7 cellular contexts compared by ENCODE assay signal in genomic region chr12:6142368-6143325, GRCh38. TPM values are rescaled to one million over a fixed set of nuclear protein-coding genes. Genes with fewer than 3 reads are reported as not detected.
DNase-seq lines count a peak whose midpoint lies in the region; ATAC-seq, FAIRE-seq and TF ChIP-seq lines count a peak whose summit lies in the region.
"Not testable (repeated sequence)": the region's sequence is repeated elsewhere in the genome, so short reads cannot be mapped to it uniquely, and the experiment has no call there.

No MANE protein-coding gene starts in this region.

- not testable (repeated sequence) for H3K9ac ChIP-seq in BLaER1; DND-41 (ENCODE audit: low read depth, low read length); endothelial cell of umbilical vein (replicated peaks; ENCODE audit: extremely low read depth, insufficient read depth, low read length)

- H3K9me3 Mint-ChIP-seq in WTC11; activated naive CD4-positive, alpha-beta T cell treated with anti-CD3 and anti-CD28 coated beads, Interleukin-2, amount 50 U/mL, for 24 hours; naive B cell: not testable (repeated sequence)

- not testable (repeated sequence) for H4K20me1 ChIP-seq in BLaER1; DND-41 (ENCODE audit: insufficient read depth, low read length); endothelial cell of umbilical vein (replicated peaks; ENCODE audit: control insufficient read depth, extremely low read depth, insufficient read depth, low read length)

- not testable (repeated sequence) for H3K9me3 ChIP-seq in BLaER1; DND-41 (ENCODE audit: insufficient read depth, low read length, severe bottlenecking); endothelial cell of umbilical vein (replicated peaks; ENCODE audit: control insufficient read depth, insufficient read depth, low read length)

- CTCF ChIA-PET in WTC11 (lab: Charles Lee) = interaction anchor here (1.0 to 2.3 kb wide), 2 partner anchors 53 to 137 kb away, joined by 3 to 7 read pairs; no protein-coding TSS in a partner anchor
- CTCF ChIA-PET in endothelial cell of umbilical vein (lab: Charles Lee) = interaction anchor here (1.3 kb wide), 1 partner anchor 10 kb away, joined by 5 read pairs; no protein-coding TSS in a partner anchor

- not testable (repeated sequence) for H2AFZ ChIP-seq in DND-41 (ENCODE audit: low read depth, low read length); endothelial cell of umbilical vein (ENCODE audit: low read depth, low read length)

- H3K27ac ChIP-seq in BLaER1; DND-41 (ENCODE audit: low read length); endothelial cell of umbilical vein (ENCODE audit: insufficient read depth, low read depth, low read length): not testable (repeated sequence)

- ATAC-seq in DND-41 (ENCODE audit: insufficient read depth, low read depth); WTC11; naive B cell (ENCODE audit: low read depth in 2 of 2): not testable (repeated sequence)

- not testable (repeated sequence) for FAIRE-seq in endothelial cell of umbilical vein (lab: Jason Lieb, UNC)

- not testable (repeated sequence) for H3K27me3 Mint-ChIP-seq in WTC11 (ENCODE audit: low read depth); activated naive CD4-positive, alpha-beta T cell treated with anti-CD3 and anti-CD28 coated beads, Interleukin-2, amount 50 U/mL, for 24 hours; naive B cell

- intact Hi-C loops in endothelial cell of umbilical vein (cut with micrococcal nuclease); posterior vena cava (cut with DNase I): not testable (repeated sequence)

- not testable (repeated sequence) for H3K27ac Mint-ChIP-seq in WTC11
- H3K27ac Mint-ChIP-seq in activated naive CD4-positive, alpha-beta T cell treated with anti-CD3 and anti-CD28 coated beads, Interleukin-2, amount 50 U/mL, for 24 hours = peak overlapping the region; percentile 79
- H3K27ac Mint-ChIP-seq in naive B cell = peak overlapping the region in 4 of 6 donors; percentile 20 to 88 (median 76)

- not testable (repeated sequence) for H3K36me3 ChIP-seq in BLaER1; DND-41 (ENCODE audit: insufficient read depth, low read length); endothelial cell of umbilical vein (ENCODE audit: control insufficient read depth in 2 of 2, extremely low read depth in 1 of 2, insufficient read depth in 2 of 2, low read length in 2 of 2)

- not testable (repeated sequence) for H3K4me3 Mint-ChIP-seq in WTC11; activated naive CD4-positive, alpha-beta T cell treated with anti-CD3 and anti-CD28 coated beads, Interleukin-2, amount 50 U/mL, for 24 hours
- peak overlapping the region in 6 of 8 donors; percentile 25 to 87 (median 58) for H3K4me3 Mint-ChIP-seq in naive B cell

- BruUV-seq in endothelial cell of umbilical vein (replicated peaks; lab: Mats Ljungman, UMichigan) = TSS peak; percentile 67

- not testable (repeated sequence) for H3K9me1 ChIP-seq in endothelial cell of umbilical vein (replicated peaks; ENCODE audit: control insufficient read depth, extremely low read depth, insufficient read depth, low read length)

- H3K4me1 Mint-ChIP-seq in WTC11 (peaks cover 10% of the 10 kb centered on the region), naive B cell (peaks cover 44 to 64% (median 61%) of the 10 kb centered on the region in 3 donors)
- peaks cover 57% of the 10 kb centered on the region for H3K4me1 Mint-ChIP-seq in activated naive CD4-positive, alpha-beta T cell treated with anti-CD3 and anti-CD28 coated beads, Interleukin-2, amount 50 U/mL, for 24 hours

- dilution Hi-C loops in endothelial cell of umbilical vein (cut with MboI; ENCODE audit: extremely low pct_ligation_motif_present, low sequenced_read_pairs) = not testable (repeated sequence)

- TF ChIP-seq POLR2A in endothelial cell of umbilical vein (IDR thresholded peaks at IDR 0.05; ENCODE audit: low read depth, low read length) = not testable (repeated sequence)

- POLR2A ChIA-PET in WTC11 (lab: Charles Lee) = interaction anchor here (1.0 kb wide), 1 partner anchor 58 kb away, joined by 3 read pairs; no protein-coding TSS in a partner anchor
- POLR2A ChIA-PET in endothelial cell of umbilical vein (lab: Charles Lee) = interaction anchor here (0.6 to 0.8 kb wide), 2 partner anchors 10 to 25 kb away, joined by 3 read pairs; no protein-coding TSS in a partner anchor

- H3K4me1 ChIP-seq in BLaER1 = peaks cover 53% of the 10 kb centered on the region
- not testable (repeated sequence) for H3K4me1 ChIP-seq in DND-41 (ENCODE audit: insufficient read depth, low read length)
- H3K4me1 ChIP-seq in endothelial cell of umbilical vein (ENCODE audit: control insufficient read depth, extremely low read depth, insufficient read depth, low read length) = peaks cover 49% of the 10 kb centered on the region

- H3K4me3 ChIP-seq in BLaER1; DND-41 (ENCODE audit: low read depth in 1 of 2, low read length in 2 of 2); endothelial cell of umbilical vein (replicated peaks in 1 of 3; ENCODE audit: insufficient read depth in 1 of 3, low read depth in 1 of 3, low read length in 3 of 3): not testable (repeated sequence)

- not testable (repeated sequence) for H3K79me2 ChIP-seq in DND-41 (ENCODE audit: insufficient read depth, low read length); endothelial cell of umbilical vein (ENCODE audit: control insufficient read depth, insufficient read depth, low read length)

- TF ChIP-seq CTCF in DND-41 (IDR thresholded peaks at IDR 0.05; ENCODE audit: borderline replicate concordance, extremely low read depth, low read length, poor library complexity, severe bottlenecking); WTC11 (IDR thresholded peaks at IDR 0.05); endothelial cell of umbilical vein (IDR thresholded peaks at IDR 0.05; ENCODE audit: extremely low read depth in 1 of 2, insufficient read depth in 1 of 2, low read depth in 1 of 2, low read length in 2 of 2): not testable (repeated sequence)

- not testable (repeated sequence) for H3K27me3 ChIP-seq in BLaER1; DND-41 (ENCODE audit: insufficient read depth, low read length, poor library complexity); endothelial cell of umbilical vein (ENCODE audit: control insufficient read depth in 2 of 2, insufficient read depth in 2 of 2, low read length in 2 of 2)

- peak overlapping the region; percentile 4; the same call in 1 of the 2 replicates for H3K4me2 ChIP-seq in BLaER1
- not testable (repeated sequence) for H3K4me2 ChIP-seq in DND-41 (ENCODE audit: insufficient read depth, low read length); endothelial cell of umbilical vein (ENCODE audit: insufficient read depth, low read length)

- H3K36me3 Mint-ChIP-seq in WTC11; activated naive CD4-positive, alpha-beta T cell treated with anti-CD3 and anti-CD28 coated beads, Interleukin-2, amount 50 U/mL, for 24 hours: not testable (repeated sequence)
- H3K36me3 Mint-ChIP-seq in naive B cell = peaks cover 7 to 14% of the 10 kb centered on the region in 2 donors

- DNase-seq in DND-41 (peak; percentile 7), posterior vena cava (ENCODE audit: low spot score) (peak; percentile 64)
- DNase-seq in WTC11 (ENCODE audit: low spot score); endothelial cell of umbilical vein (ENCODE audit: low read depth, low spot score); naive B cell: not testable (repeated sequence)

TF ChIP-seq in WTC11, 78 proteins besides CTCF, POLR2A, EP300 and RAD21:
- TF ChIP-seq NFYB (CRISPR knock-in tag; conservative IDR thresholded peaks at IDR 0.05; ENCODE audit: low read depth) = peak; percentile 41; the same call in 1 of the 2 replicates

RNA-seq across cellular contexts. Expression of gene VWF, which starts 18.2 kb away (rescaled TPM):
- total RNA-seq in WTC11 (2021) (0.48 to 0.98 TPM (median 0.78 TPM) in 3 replicates), endothelial cell of umbilical vein (1,882 and 2,328 TPM in 2 replicates), posterior vena cava (100 to 1,000 TPM; 366 to 375 TPM)
- polyA plus RNA-seq in endothelial cell of umbilical vein (1,041 and 1,132 TPM in 2 replicates), naive B cell (ENCODE audit: low read depth in 6 of 6) (under 1 TPM in 2 of 6 donors, not detected in 4; 0.03 to 0.08 TPM)
- polyA plus RNA-seq in endothelial cell of umbilical vein (2011; cell fraction: cytosol; rRNA removed) = 1,164 and 1,406 TPM in 2 replicates
- polyA plus RNA-seq in endothelial cell of umbilical vein (2011; cell fraction: nucleus; rRNA removed) = 1,241 and 1,484 TPM in 2 replicates
- polyA plus RNA-seq in endothelial cell of umbilical vein (2012) = 546 and 824 TPM in 2 replicates
- polyA minus RNA-seq in endothelial cell of umbilical vein = 2,231 and 2,679 TPM in 2 replicates
- polyA minus RNA-seq in endothelial cell of umbilical vein (2011; cell fraction: cytosol; rRNA and poly(A)+ RNA removed) = not detected
- polyA minus RNA-seq in endothelial cell of umbilical vein (2011; cell fraction: nucleus; rRNA and poly(A)+ RNA removed) = 1,538 and 1,756 TPM in 2 replicates

RNA-seq across cellular contexts. Expression of gene CD9, which starts 57.6 kb away (rescaled TPM):
- total RNA-seq in WTC11 (2021) (241 to 260 TPM (median 251 TPM) in 3 replicates), endothelial cell of umbilical vein (379 and 504 TPM in 2 replicates), posterior vena cava (100 to 1,000 TPM; 248 to 281 TPM)
- polyA plus RNA-seq in endothelial cell of umbilical vein (943 and 1,225 TPM in 2 replicates), naive B cell (ENCODE audit: low read depth in 6 of 6) (100 to 1,000 TPM in 2 of 6 donors, 10 to 100 TPM in 4; 32.7 to 186 (median 69.9) TPM)
- polyA plus RNA-seq in endothelial cell of umbilical vein (2011; cell fraction: cytosol; rRNA removed) = 972 and 1,213 TPM in 2 replicates
- polyA plus RNA-seq in endothelial cell of umbilical vein (2011; cell fraction: nucleus; rRNA removed) = 481 and 655 TPM in 2 replicates
- 1,387 and 1,527 TPM in 2 replicates for polyA plus RNA-seq in endothelial cell of umbilical vein (2012)
- polyA minus RNA-seq in endothelial cell of umbilical vein = 848 and 909 TPM in 2 replicates
- polyA minus RNA-seq in endothelial cell of umbilical vein (2011; cell fraction: cytosol; rRNA and poly(A)+ RNA removed) = 79.2 TPM
- 148 and 194 TPM in 2 replicates for polyA minus RNA-seq in endothelial cell of umbilical vein (2011; cell fraction: nucleus; rRNA and poly(A)+ RNA removed)

Comparison
In these comparisons a context has a peak if more than half of its experiments do, and no peak if none do; other contexts are left out.
1. RNA of gene VWF, which starts 18.2 kb away (total RNA-seq): 1,882 to 2,328 TPM in endothelial cell of umbilical vein and 366 to 375 TPM in posterior vena cava; 0.48 to 0.98 TPM in WTC11; every median in the first group is over 100 times any median in the second.